In the genomic region with DNA sequence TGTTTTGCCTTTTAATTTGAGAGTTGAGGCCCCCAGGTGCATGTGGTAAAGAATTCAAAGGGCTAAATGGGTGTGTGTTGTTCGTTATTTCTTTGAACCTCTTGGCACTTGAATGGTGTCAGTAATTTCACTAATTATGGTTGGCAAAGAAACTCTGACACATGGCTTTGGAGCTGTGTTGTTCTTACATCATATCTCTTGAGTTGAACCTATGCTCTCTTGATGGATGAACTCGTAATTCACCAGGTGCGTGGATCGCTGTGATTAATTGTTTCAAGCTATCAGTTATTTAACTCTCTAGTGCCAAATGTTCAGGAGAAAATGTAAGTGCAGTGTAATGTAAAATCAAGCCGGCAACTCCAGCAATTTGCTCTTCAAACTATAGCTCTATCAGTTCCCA, we compare ENCODE assay signal across 32 cellular contexts.
A peak's percentile ranks its signal among the peaks of the same experiment; 100 is the strongest.
DNase-seq lines count a peak whose midpoint lies in the region; ATAC-seq, FAIRE-seq and TF ChIP-seq lines count a peak whose summit lies in the region.
"Had no signal": no experiment of that assay in that cellular context is flagged by ENCODE, and none has a peak within 500 bp of the region (broad histone marks: within the 10 kb centered on the region; RNA-seq: fewer than 3 reads in every experiment).

No MANE protein-coding gene starts in this region.

- no peak overlapping the region for H3T11ph ChIP-seq in H9 (ENCODE audit: low read length)

- peaks cover 42 to 61% of the 10 kb centered on the region in 2 experiments for H3K4me1 Mint-ChIP-seq in H9
- H3K4me1 Mint-ChIP-seq in activated CD4-positive, alpha-beta memory T cell treated with anti-CD3 and anti-CD28 coated beads, Interleukin-2, amount 10 ng/mL, durations not matched to agents 7 days and 5 days, result peaks cover 4% of the 10 kb centered on the region

- H3K4me3 ChIP-seq in A549 (no peak overlapping the region), Panc1 (ENCODE audit: low read depth in 2 of 2, low read length in 2 of 2) (no peak overlapping the region), hepatocyte (no peak overlapping the region)
- H3K4me3 ChIP-seq: coronary artery, gastroesophageal sphincter, left ventricle myocardium inferior, sigmoid colon, thyroid gland had no signal

- in situ Hi-C loops in Panc1 (cut with HindIII; ENCODE audit: low pct_unique_long_range_greater_than_20kb, low sequenced_read_pairs), result no loop called here

- H3K79me1 ChIP-seq in H9 (ENCODE audit: insufficient read depth, low read depth, low read length, poor library complexity, severe bottlenecking), result peaks cover 19% of the 10 kb centered on the region

- ATAC-seq in A549 (no peak), Panc1 (no peak)
- ATAC-seq: gastroesophageal sphincter had no signal

- no peak for TF ChIP-seq RAD21 in A549 (conservative IDR thresholded peaks at IDR 0.05 in 1 of 2, IDR thresholded peaks at IDR 0.05 in 1 of 2)

- peak overlapping the region in 2 of 3 experiments; percentile 43 to 65; a peak in 1 of 7 replicates for H3K27ac Mint-ChIP-seq in H9
- no peak overlapping the region for H3K27ac Mint-ChIP-seq in activated CD4-positive, alpha-beta memory T cell treated with anti-CD3 and anti-CD28 coated beads, Interleukin-2, amount 10 ng/mL, durations not matched to agents 7 days and 5 days
- H3K27ac Mint-ChIP-seq: activated B cell treated with CpG ODN at 0.5 μM for 24 hours; activated naive CD4-positive, alpha-beta T cell treated with anti-CD3 and anti-CD28 coated beads, Interleukin-2, amount 50 U/mL, for 72 hours; activated T-helper 17 cell treated with anti-CD3 and anti-CD28 coated beads, Interleukin-2, amount 50 U/mL, for 72 hours; stimulated activated naive CD8-positive, alpha-beta T cell treated with anti-CD3 and anti-CD28 coated beads, Interleukin-15, Interleukin-2, amounts not matched to agents 100 ng/mL and 50 ng/mL, for 24 hours had no signal

- H3K23ac ChIP-seq in H9 (ENCODE audit: insufficient read length, low read depth, low read length), result no peak overlapping the region

- TF ChIP-seq POLR2A in A549 (IDR thresholded peaks at IDR 0.05; ENCODE audit: low read length), result no peak

- no peak overlapping the region for H3K27ac ChIP-seq in A549
- H3K27ac ChIP-seq in H9 (ENCODE audit: insufficient read length, low read depth, low read length), result no peak overlapping the region
- H3K27ac ChIP-seq in Panc1 (ENCODE audit: low read length), result 0 out of 2 replicates have a peak overlapping the region, but pooled peaks have one; percentile 18
- peak overlapping the region; percentile 37 for H3K27ac ChIP-seq in hepatocyte
- H3K27ac ChIP-seq: coronary artery, gastroesophageal sphincter, left ventricle myocardium inferior, sigmoid colon, thyroid gland had no signal

- H4K20me1 ChIP-seq in H9 (ENCODE audit: control insufficient read depth, insufficient read depth, insufficient read length), result no peaks in the 10 kb centered on the region
- H4K20me1 ChIP-seq in hepatocyte (ENCODE audit: insufficient read depth, poor library complexity, severe bottlenecking), result peaks cover 32% of the 10 kb centered on the region

- intact Hi-C loops in Panc1 (cut with micrococcal nuclease; ENCODE audit: unreplicated experiment), result no loop called here

- no peak for TF ChIP-seq EP300 in A549 (IDR thresholded peaks at IDR 0.05)

- H3K23me2 ChIP-seq in H9 (ENCODE audit: insufficient read length, low read depth, low read length, poor library complexity, severe bottlenecking), result no peaks in the 10 kb centered on the region

- BruUV-seq in Panc1 (replicated peaks; lab: Mats Ljungman, UMichigan), result no TSS peak

- no peak overlapping the region for H2BK120ac ChIP-seq in H9 (ENCODE audit: low read depth, low read length, poor library complexity, severe bottlenecking)

- H2BK12ac ChIP-seq in H9 (ENCODE audit: insufficient read length, low read depth, low read length), result no peak overlapping the region

- no peak for FAIRE-seq in A549 (lab: Jason Lieb, UNC)
- FAIRE-seq: GM19239 had no signal

- no peak overlapping the region for H4K5ac ChIP-seq in H9 (ENCODE audit: insufficient read length, low read depth, low read length)

- no peak for TF ChIP-seq CTCF in A549 (IDR thresholded peaks at IDR 0.05)
- no peak for TF ChIP-seq CTCF in H9 (conservative IDR thresholded peaks at IDR 0.05)
- no peak for TF ChIP-seq CTCF in Panc1 (IDR thresholded peaks at IDR 0.05)
- no peak for TF ChIP-seq CTCF in hepatocyte (IDR thresholded peaks at IDR 0.05; ENCODE audit: poor library complexity)

- no peak overlapping the region for H2BK15ac ChIP-seq in H9 (ENCODE audit: low read depth, low read length)

- DNase-seq in A549 (ENCODE audit: low read depth in 1 of 2, low spot score in 1 of 2) (no peak), H9 (no peak), Panc1 (ENCODE audit: low read depth, low spot score) (no peak), hepatocyte (ENCODE audit: low spot score) (no peak), SKM-1 (lab: John Stamatoyannopoulos, UW; ENCODE audit: unreplicated experiment) (no peak)
- no peak for DNase-seq in activated CD4-positive, alpha-beta memory T cell treated with anti-CD3 and anti-CD28 coated beads, Interleukin-2, amount 10 ng/mL, durations not matched to agents 7 days and 5 days
- no peak for DNase-seq in activated CD4-positive, alpha-beta T cell treated with anti-CD3 and anti-CD28 coated beads, Interleukin-2, amount 50 U/mL, for 4 hours
- DNase-seq: activated B cell treated with CpG ODN at 0.5 μM for 24 hours; activated CD8-positive, alpha-beta memory T cell treated with anti-CD3 and anti-CD28 coated beads, Interleukin-2, amount 50 U/mL, for 4 hours; effector memory CD4-positive, alpha-beta T cell; GF-D8; H7; hippocampal formation; immature natural killer cell; left ventricle myocardium inferior; naive B cell; NCI-H1048; NCI-H1930; NCI-H345; NK-92 treated with Interleukin-12 subunit alpha and Interleukin-12 subunit beta, amount 100 ng/mL, for 24 hours; SHP77 treated with DMSO at 0.1 percent for 48 hours; sigmoid colon; T-helper 9 cell had no signal

- H3K9ac ChIP-seq in H9 (ENCODE audit: extremely low read depth, insufficient read length, low read length), result no peak overlapping the region

- H3K36me3 ChIP-seq in Panc1 (ENCODE audit: control insufficient read depth, insufficient read depth, low read length), result no peaks in the 10 kb centered on the region
- no peaks in the 10 kb centered on the region for H3K36me3 ChIP-seq in hepatocyte (replicated peaks; ENCODE audit: insufficient read depth, low read depth)
- H3K36me3 ChIP-seq: gastroesophageal sphincter, left ventricle myocardium inferior, sigmoid colon, thyroid gland had no signal

- no peaks in the 10 kb centered on the region for H3K27me3 Mint-ChIP-seq in H9 (ENCODE audit: low read depth)
- no peaks in the 10 kb centered on the region for H3K27me3 Mint-ChIP-seq in activated CD4-positive, alpha-beta memory T cell treated with anti-CD3 and anti-CD28 coated beads, Interleukin-2, amount 10 ng/mL, durations not matched to agents 7 days and 5 days
- H3K27me3 Mint-ChIP-seq: activated B cell treated with CpG ODN at 0.5 μM for 24 hours; activated T-helper 17 cell treated with anti-CD3 and anti-CD28 coated beads, Interleukin-2, amount 50 U/mL, for 72 hours; naive B cell; progenitor cell of endocrine pancreas; stimulated activated naive CD8-positive, alpha-beta T cell treated with anti-CD3 and anti-CD28 coated beads, Interleukin-15, Interleukin-2, amounts not matched to agents 100 ng/mL and 50 ng/mL, for 24 hours had no signal

- WGBS in A549 (ENCODE audit: missing lambda C conversion rate), result 90% methylated on average over 5 of the region's 5 CpGs
- no CpG with 5 or more reads among the region's 5 CpGs for WGBS in H9 (ENCODE audit: extremely low coverage, insufficient read length, low lambda C conversion rate)
- WGBS in hepatocyte (ENCODE audit: low lambda C conversion rate, missing lambda C conversion rate), result 78% methylated on average over 5 of the region's 5 CpGs

- H3K56ac ChIP-seq in H9 (ENCODE audit: insufficient read length, low read depth, low read length), result no peak overlapping the region

- POLR2A ChIA-PET in A549 (lab: Yijun Ruan, JAX), result interaction anchor here (1.0 kb wide), 1 partner anchor 20 kb away, joined by 3 read pairs; no protein-coding TSS in a partner anchor
- POLR2A ChIA-PET in Panc1 (lab: Charles Lee), result interaction anchor here (0.6 kb wide), 2 partner anchors 18 to 19 kb away, joined by 3 to 14 read pairs; no protein-coding TSS in a partner anchor
- POLR2A ChIA-PET in activated CD4-positive, alpha-beta memory T cell treated with anti-CD3 and anti-CD28 coated beads, Interleukin-2, amount 10 ng/mL, durations not matched to agents 7 days and 5 days (lab: Charles Lee), result no interaction called here

- no peaks in the 10 kb centered on the region for H3K9me2 ChIP-seq in hepatocyte (replicated peaks; ENCODE audit: insufficient read depth)

- H3K4me3 Mint-ChIP-seq in H9, result no peak overlapping the region
- H3K4me3 Mint-ChIP-seq in activated CD4-positive, alpha-beta memory T cell treated with anti-CD3 and anti-CD28 coated beads, Interleukin-2, amount 10 ng/mL, durations not matched to agents 7 days and 5 days, result no peak overlapping the region
- H3K4me3 Mint-ChIP-seq: activated B cell treated with CpG ODN at 0.5 μM for 24 hours; activated T-helper 17 cell treated with anti-CD3 and anti-CD28 coated beads, Interleukin-2, amount 50 U/mL, for 72 hours; immature natural killer cell; mesothelial cell of epicardium; naive B cell; stimulated activated naive CD8-positive, alpha-beta T cell treated with anti-CD3 and anti-CD28 coated beads, Interleukin-15, Interleukin-2, amounts not matched to agents 100 ng/mL and 50 ng/mL, for 24 hours had no signal

- H3K27me3 ChIP-seq in H9 (ENCODE audit: insufficient read depth, low read length) (no peaks in the 10 kb centered on the region), Panc1 (ENCODE audit: control insufficient read depth, insufficient read depth, low read length) (no peaks in the 10 kb centered on the region), hepatocyte (no peaks in the 10 kb centered on the region)
- H3K27me3 ChIP-seq: gastroesophageal sphincter, sigmoid colon, thyroid gland had no signal

- CTCF ChIA-PET in A549 (lab: Yijun Ruan, JAX), result interaction anchor here (0.8 to 1.6 kb wide), 3 partner anchors 10 to 329 kb away, joined by 3 to 6 read pairs (median 6); no protein-coding TSS in a partner anchor
- CTCF ChIA-PET in Panc1 (lab: Charles Lee), result no interaction called here
- CTCF ChIA-PET in activated CD4-positive, alpha-beta memory T cell treated with anti-CD3 and anti-CD28 coated beads, Interleukin-2, amount 10 ng/mL, durations not matched to agents 7 days and 5 days (lab: Charles Lee), result no interaction called here

- H3K36me3 Mint-ChIP-seq in H9 (ENCODE audit: insufficient read depth in 1 of 3, low read depth in 3 of 3), result peaks cover 0 to 4% (median 2%) of the 10 kb centered on the region in 3 experiments; a peak in 2 of 7 replicates
- no peaks in the 10 kb centered on the region for H3K36me3 Mint-ChIP-seq in activated CD4-positive, alpha-beta memory T cell treated with anti-CD3 and anti-CD28 coated beads, Interleukin-2, amount 10 ng/mL, durations not matched to agents 7 days and 5 days (ENCODE audit: low read depth)
- H3K36me3 Mint-ChIP-seq: activated naive CD4-positive, alpha-beta T cell treated with anti-CD3 and anti-CD28 coated beads, Interleukin-2, amount 50 U/mL, for 72 hours; immature natural killer cell; mesothelial cell of epicardium; naive B cell had no signal

- no peaks in the 10 kb centered on the region for H3K9me3 Mint-ChIP-seq in H9
- no peaks in the 10 kb centered on the region for H3K9me3 Mint-ChIP-seq in activated CD4-positive, alpha-beta memory T cell treated with anti-CD3 and anti-CD28 coated beads, Interleukin-2, amount 10 ng/mL, durations not matched to agents 7 days and 5 days
- H3K9me3 Mint-ChIP-seq: activated B cell treated with CpG ODN at 0.5 μM for 24 hours; activated naive CD4-positive, alpha-beta T cell treated with anti-CD3 and anti-CD28 coated beads, Interleukin-2, amount 50 U/mL, for 72 hours; activated T-helper 17 cell treated with anti-CD3 and anti-CD28 coated beads, Interleukin-2, amount 50 U/mL, for 72 hours; immature natural killer cell; mesothelial cell of epicardium; naive B cell; stimulated activated naive CD8-positive, alpha-beta T cell treated with anti-CD3 and anti-CD28 coated beads, Interleukin-15, Interleukin-2, amounts not matched to agents 100 ng/mL and 50 ng/mL, for 24 hours had no signal

- H3K4me1 ChIP-seq in A549, result peaks cover 52% of the 10 kb centered on the region
- peaks cover 9% of the 10 kb centered on the region for H3K4me1 ChIP-seq in H9 (ENCODE audit: insufficient read depth, low read length)
- peaks cover 34% of the 10 kb centered on the region for H3K4me1 ChIP-seq in Panc1 (ENCODE audit: control insufficient read depth, insufficient read depth, low read length)
- peaks cover 31% of the 10 kb centered on the region for H3K4me1 ChIP-seq in hepatocyte (ENCODE audit: insufficient read depth)

- H2BK20ac ChIP-seq in H9 (ENCODE audit: low read depth, low read length, poor library complexity, severe bottlenecking), result no peak overlapping the region

- H2AFZ ChIP-seq in H9 (ENCODE audit: low read length), result no peak overlapping the region
- H2AFZ ChIP-seq in hepatocyte, result no peak overlapping the region

- H3K79me2 ChIP-seq in H9 (ENCODE audit: insufficient read depth, low read length), result peaks cover 62% of the 10 kb centered on the region
- peaks cover 100% of the 10 kb centered on the region for H3K79me2 ChIP-seq in hepatocyte

- no peak overlapping the region for H2BK5ac ChIP-seq in H9 (ENCODE audit: insufficient read length, low read length)

- H4K8ac ChIP-seq in H9 (replicated peaks; ENCODE audit: insufficient read length, low read depth, low read length), result no peak overlapping the region

- no peak overlapping the region for H3K18ac ChIP-seq in H9 (ENCODE audit: insufficient read length, low read depth, low read length)

- H3K4ac ChIP-seq in H9 (ENCODE audit: low read depth, low read length), result no peak overlapping the region

- H3K9me3 ChIP-seq in A549 (no peaks in the 10 kb centered on the region), H9 (ENCODE audit: control insufficient read depth, low read depth, low read length) (no peaks in the 10 kb centered on the region), Panc1 (ENCODE audit: control insufficient read depth, insufficient read depth, low read depth, low read length) (no peaks in the 10 kb centered on the region), hepatocyte (ENCODE audit: low read depth) (no peaks in the 10 kb centered on the region)
- H3K9me3 ChIP-seq: gastroesophageal sphincter, left ventricle myocardium inferior, sigmoid colon, thyroid gland had no signal

- peak overlapping the region; percentile 29; the same call in 1 of the 3 replicates for H3K4me2 ChIP-seq in A549
- H3K4me2 ChIP-seq in H9 (ENCODE audit: insufficient read depth, insufficient read length, low read length), result no peak overlapping the region
- H3K4me2 ChIP-seq in hepatocyte, result no peak overlapping the region

- no peak overlapping the region for H2AK5ac ChIP-seq in H9 (ENCODE audit: insufficient read length, low read length)

- no peak overlapping the region for H3K14ac ChIP-seq in H9 (ENCODE audit: insufficient read depth, low read length)

- no peak overlapping the region for H4K91ac ChIP-seq in H9 (ENCODE audit: insufficient read length, low read depth, low read length)

Comparison
In these comparisons a context has a peak if more than half of its experiments do, and no peak if none do; other contexts are left out.
1. H3K27ac ChIP-seq: peak in Panc1 (single experiment) and hepatocyte (single experiment); none in A549 (0 of 2) and H9 (single experiment).